8 cellular contexts compared by ENCODE assay signal in genomic region chr10:47461261-47461687, GRCh38. TPM values are rescaled to one million over a fixed set of nuclear protein-coding genes. Genes with fewer than 3 reads are reported as not detected.
DNase-seq lines count a peak whose midpoint lies in the region; FAIRE-seq and TF ChIP-seq lines count a peak whose summit lies in the region.
"Not testable (repeated sequence)": the region's sequence is repeated elsewhere in the genome, so short reads cannot be mapped to it uniquely, and the experiment has no call there.

No MANE protein-coding gene starts in this region.

- H3K36me3 ChIP-seq in OCI-LY3 (replicated peaks; ENCODE audit: low read depth, low read length); keratinocyte (ENCODE audit: control insufficient read depth in 2 of 2, extremely low read depth in 1 of 2, insufficient read depth in 2 of 2, low read length in 2 of 2); parathyroid adenoma (ENCODE audit: control insufficient read depth, insufficient read depth, low read length); uterus: not testable (repeated sequence)

- H3K4me2 ChIP-seq in OCI-LY3 (ENCODE audit: low read length) = peak overlapping the region; percentile 43
- not testable (repeated sequence) for H3K4me2 ChIP-seq in keratinocyte (ENCODE audit: control insufficient read depth, extremely low read depth, insufficient read depth, low read depth, low read length)
- peak overlapping the region; percentile 26 for H3K4me2 ChIP-seq in parathyroid adenoma (ENCODE audit: low read length)

- not testable (repeated sequence) for FAIRE-seq in keratinocyte (lab: Jason Lieb, UNC)

- DNase-seq in GM04504 (ENCODE audit: low read depth) (peak; percentile 21), HT1080 (ENCODE audit: low read depth) (peak; percentile 34), activated T-cell treated with anti-CD3 and anti-CD28 coated beads for 24 hours (ENCODE audit: low read depth) (peak; percentile 16), dorsolateral prefrontal cortex (peak in 6 of 10 donors; percentile 19 to 76 (median 58)), uterus (peak; percentile 27 to 35)
- not testable (repeated sequence) for DNase-seq in keratinocyte (ENCODE audit: low read depth, low spot score)

- dilution Hi-C loops in keratinocyte (cut with MboI; ENCODE audit: extremely low pct_ligation_motif_present, low sequenced_read_pairs) = not testable (repeated sequence)

- intact Hi-C loops in dorsolateral prefrontal cortex (cut with DNase I); uterus (cut with DNase I; ENCODE audit: low total_unique reads): not testable (repeated sequence)

- TF ChIP-seq CTCF in OCI-LY3 (IDR thresholded peaks at IDR 0.05; ENCODE audit: low read depth, low read length) (peak; percentile 25), dorsolateral prefrontal cortex (IDR thresholded peaks at IDR 0.05 in 54 of 56, conservative IDR thresholded peaks at IDR 0.05 in 2 of 56; ENCODE audit: low read depth in 1 of 56, partially characterized antibody in 56 of 56) (peak in 52 of 56 donors; percentile 12 to 65 (median 39)), keratinocyte (optimal IDR thresholded peaks at IDR 0.05 in 1 of 3, IDR thresholded peaks at IDR 0.05 in 1 of 3, conservative IDR thresholded peaks at IDR 0.05 in 1 of 3; ENCODE audit: extremely low read depth in 1 of 3, insufficient read depth in 2 of 3, low read length in 3 of 3) (peak in 1 of 3 experiments; percentile 36), parathyroid adenoma (IDR thresholded peaks at IDR 0.05) (peak; percentile 28), uterus (IDR thresholded peaks at IDR 0.05) (peak in 2 of 4 experiments; percentile 15 to 28)

- H3K9me3 ChIP-seq in OCI-LY3 (ENCODE audit: insufficient read depth, low read length); keratinocyte (ENCODE audit: control insufficient read depth, low read depth, low read length); parathyroid adenoma (ENCODE audit: control insufficient read depth, low read length); uterus: not testable (repeated sequence)

- H3K4me1 ChIP-seq in OCI-LY3 (ENCODE audit: low read length); keratinocyte (ENCODE audit: control insufficient read depth, extremely low read depth, insufficient read depth, low read length); parathyroid adenoma; uterus: not testable (repeated sequence)

- H3K4me3 ChIP-seq in OCI-LY3 (ENCODE audit: low read length) (peak overlapping the region; percentile 56; the same call in 1 of the 2 replicates), dorsolateral prefrontal cortex (peak overlapping the region in 42 of 59 donors; percentile 7 to 61 (median 36)), keratinocyte (ENCODE audit: control insufficient read depth in 2 of 3, extremely low read depth in 1 of 3, insufficient read depth in 2 of 3, low read depth in 1 of 3, low read length in 3 of 3) (peak overlapping the region in 1 of 3 experiments; percentile 14)
- H3K4me3 ChIP-seq in parathyroid adenoma (ENCODE audit: low read depth, low read length); uterus: not testable (repeated sequence)

- not testable (repeated sequence) for H2AFZ ChIP-seq in OCI-LY3 (ENCODE audit: low read depth, low read length)
- H2AFZ ChIP-seq in keratinocyte (ENCODE audit: control insufficient read depth, low read length) = peak overlapping the region; percentile 19
- H2AFZ ChIP-seq in parathyroid adenoma = peak overlapping the region; percentile 28

- not testable (repeated sequence) for H3K79me2 ChIP-seq in OCI-LY3 (ENCODE audit: low read length); keratinocyte (ENCODE audit: control insufficient read depth, insufficient read depth, low read length); parathyroid adenoma

- H3K27me3 ChIP-seq in OCI-LY3 (ENCODE audit: low read depth, low read length); dorsolateral prefrontal cortex; keratinocyte (ENCODE audit: control insufficient read depth, extremely low read depth, insufficient read depth, low read length); parathyroid adenoma (ENCODE audit: control insufficient read depth, insufficient read depth, low read length); uterus: not testable (repeated sequence)

- not testable (repeated sequence) for H3K27ac ChIP-seq in OCI-LY3 (ENCODE audit: low read length); dorsolateral prefrontal cortex; parathyroid adenoma; uterus
- peak overlapping the region; percentile 49 for H3K27ac ChIP-seq in keratinocyte (ENCODE audit: control insufficient read depth, insufficient read depth, low read length)

- not testable (repeated sequence) for TF ChIP-seq POLR2A in uterus (IDR thresholded peaks at IDR 0.05)

- H3K9me1 ChIP-seq in keratinocyte (ENCODE audit: control insufficient read depth, extremely low read depth, insufficient read depth, low read length) = not testable (repeated sequence)

- not testable (repeated sequence) for H3K9ac ChIP-seq in OCI-LY3 (ENCODE audit: low read length); parathyroid adenoma
- peak overlapping the region; percentile 54 for H3K9ac ChIP-seq in keratinocyte (ENCODE audit: control insufficient read depth, extremely low read depth, insufficient read depth, low read length)

- not testable (repeated sequence) for H4K20me1 ChIP-seq in OCI-LY3 (ENCODE audit: insufficient read depth, low read length); keratinocyte (ENCODE audit: control insufficient read depth, extremely low read depth, insufficient read depth, low read length)

RNA-seq across cellular contexts. Expression of gene ANXA8, which starts 22.6 kb away (rescaled TPM):
- 0.23 and 0.88 TPM in 2 replicates for total RNA-seq in HT1080 (2014; rRNA removed; shearing (Covaris generic))
- polyA plus RNA-seq in HT1080 (2015; cell fraction: cytosol; rRNA removed) = 1.2 and 1.6 TPM in 2 replicates
- polyA plus RNA-seq in HT1080 (2015; cell fraction: nucleus; rRNA removed) = 3.2 and 5.1 TPM in 2 replicates
- total RNA-seq in dorsolateral prefrontal cortex (1 to 10 TPM in 5 of 120 experiments, under 1 TPM in 52, not detected in 63; 0.22 to 1.8 (median 0.52) TPM), uterus (under 1 TPM in 1 of 4 donors, not detected in 3; 0.67 TPM)
- 799 to 1,190 TPM (median 820 TPM) in 3 replicates for polyA plus RNA-seq in keratinocyte
- polyA plus RNA-seq in keratinocyte (2011; ENCODE audit: low read depth) = 328 TPM
- polyA plus RNA-seq in keratinocyte (2011; cell fraction: cytosol; rRNA removed) = 730 and 788 TPM in 2 replicates
- 2,126 and 2,323 TPM in 2 replicates for polyA plus RNA-seq in keratinocyte (2011; cell fraction: nucleus; rRNA removed)
- polyA plus RNA-seq in keratinocyte (2012; ENCODE audit: low replicate concordance) = 341 and 583 TPM in 2 replicates
- 640 to 938 TPM (median 824 TPM) in 3 replicates for polyA minus RNA-seq in keratinocyte
- 409 TPM for polyA minus RNA-seq in keratinocyte (2011; cell fraction: cytosol; rRNA and poly(A)+ RNA removed)
- 370 and 487 TPM in 2 replicates for polyA minus RNA-seq in keratinocyte (2011; cell fraction: nucleus; rRNA and poly(A)+ RNA removed)

RNA-seq across cellular contexts. Expression of gene FAM25G, which starts 30.2 kb away (rescaled TPM):
- total RNA-seq in HT1080 (2014; rRNA removed; shearing (Covaris generic)) = not detected in 2 replicates
- polyA plus RNA-seq in HT1080 (2015; cell fraction: cytosol; rRNA removed) = not detected in 2 replicates
- polyA plus RNA-seq in HT1080 (2015; cell fraction: nucleus; rRNA removed) = not detected in 2 replicates
- not detected for total RNA-seq in dorsolateral prefrontal cortex
- 3.9 to 23.2 TPM (median 10.6 TPM) in 3 replicates for polyA plus RNA-seq in keratinocyte
- 15.1 TPM for polyA plus RNA-seq in keratinocyte (2011; ENCODE audit: low read depth)
- polyA plus RNA-seq in keratinocyte (2011; cell fraction: cytosol; rRNA removed) = 5.1 and 8.0 TPM in 2 replicates
- polyA plus RNA-seq in keratinocyte (2011; cell fraction: nucleus; rRNA removed) = 10.3 and 12.4 TPM in 2 replicates
- polyA plus RNA-seq in keratinocyte (2012; ENCODE audit: low replicate concordance) = 28.6 and 186 TPM in 2 replicates
- not detected in 3 replicates for polyA minus RNA-seq in keratinocyte
- not detected for polyA minus RNA-seq in keratinocyte (2011; cell fraction: cytosol; rRNA and poly(A)+ RNA removed)
- polyA minus RNA-seq in keratinocyte (2011; cell fraction: nucleus; rRNA and poly(A)+ RNA removed) = not detected in 2 replicates
- not detected for total RNA-seq in uterus
